In genomic region chr22:41582694-41583093, GRCh38 we compare ENCODE assay signal across 20 cellular contexts. TPM values are rescaled to one million over a fixed set of nuclear protein-coding genes. Genes with fewer than 3 reads are reported as not detected.
"Had no signal": no experiment of that assay in that cellular context is flagged by ENCODE, and none has a peak within 500 bp of the region (broad histone marks: within the 10 kb centered on the region; RNA-seq: fewer than 3 reads in every experiment).

No MANE protein-coding gene starts in this region.

- H3K4me1 Mint-ChIP-seq: mesothelial cell of epicardium had no signal

- H3K9me3 ChIP-seq: esophagus squamous epithelium, lower lobe of right lung, pancreas, tibial artery, uterus had no signal

- DNase-seq: activated CD4-positive, CD25-positive, alpha-beta regulatory T cell treated with anti-CD3 and anti-CD28 coated beads, Interleukin-2, amount 50 U/mL, for 72 hours; activated CD8-positive, alpha-beta memory T cell treated with anti-CD3 and anti-CD28 coated beads, Interleukin-2, amount 10 ng/mL, durations not matched to agents 7 days and 5 days; activated effector memory CD4-positive, alpha-beta T cell treated with Interleukin-2 at 50 U/mL for 16 hours; activated T-cell treated with anti-CD3 and anti-CD28 coated beads, Interleukin-2, amount 50 U/mL, for 1 hour; central memory CD4-positive, alpha-beta T cell; effector CD4-positive, alpha-beta T cell; esophagus squamous epithelium; hypothalamus; lower lobe of right lung; pancreas; stimulated activated CD4-positive, alpha-beta T cell treated with anti-CD3 and anti-CD28 coated beads, Interleukin-2, amount 100 ng/mL, for 48 hours; stimulated activated naive CD4-positive, alpha-beta T cell; T-cell; T1000; tibial artery; uterus had no signal

- H3K36me3 ChIP-seq: uterus had no signal

- H3K27me3 Mint-ChIP-seq: activated CD8-positive, alpha-beta memory T cell treated with anti-CD3 and anti-CD28 coated beads, Interleukin-2, amount 10 ng/mL, durations not matched to agents 7 days and 5 days; activated naive CD4-positive, alpha-beta T cell treated with anti-CD3 and anti-CD28 coated beads, Interleukin-2, amount 50 U/mL, for 24 hours; T-cell had no signal

- H3K4me1 ChIP-seq: uterus had no signal

- H3K27ac Mint-ChIP-seq: mesothelial cell of epicardium, T-cell had no signal

- ATAC-seq: activated CD8-positive, alpha-beta memory T cell treated with anti-CD3 and anti-CD28 coated beads, Interleukin-2, amount 10 ng/mL, durations not matched to agents 7 days and 5 days; lower lobe of right lung; pancreas; T-cell had no signal

- H3K4me3 Mint-ChIP-seq: activated CD8-positive, alpha-beta memory T cell treated with anti-CD3 and anti-CD28 coated beads, Interleukin-2, amount 10 ng/mL, durations not matched to agents 7 days and 5 days; activated naive CD4-positive, alpha-beta T cell treated with anti-CD3 and anti-CD28 coated beads, Interleukin-2, amount 50 U/mL, for 24 hours; mesothelial cell of epicardium; T-cell had no signal

- H3K27ac ChIP-seq: coronary artery, esophagus squamous epithelium, lower lobe of right lung, pancreas, tibial artery, uterus had no signal

- H3K9me3 Mint-ChIP-seq: activated naive CD4-positive, alpha-beta T cell treated with anti-CD3 and anti-CD28 coated beads, Interleukin-2, amount 50 U/mL, for 24 hours; mesothelial cell of epicardium; T-cell had no signal

- H3K27me3 ChIP-seq: esophagus squamous epithelium, pancreas, tibial artery, uterus had no signal

- H3K4me3 ChIP-seq: coronary artery, esophagus squamous epithelium, lower lobe of right lung, pancreas, tibial artery, uterus had no signal

RNA-seq across cellular contexts. Expression of gene CSDC2, which starts 21.9 kb away (rescaled TPM):
- total RNA-seq: activated CD8-positive, alpha-beta memory T cell treated with anti-CD3 and anti-CD28 coated beads, Interleukin-2, amount 10 ng/mL, durations not matched to agents 7 days and 5 days; endothelial cell of umbilical vein had no signal
- polyA plus RNA-seq: endothelial cell of umbilical vein had no signal
